ENCODE assay signal across 1 cellular context in genomic region chr3:150740733-150741496, GRCh38.
TF ChIP-seq lines count a peak whose summit lies in the region.

No MANE protein-coding gene starts in this region.

TF ChIP-seq in HepG2, 621 proteins besides CTCF, POLR2A, EP300 and RAD21 (continued from another document):
- TF ChIP-seq TRIM24 (CRISPR knock-in tag; IDR thresholded peaks at IDR 0.05): no peak
- TF ChIP-seq ZNF703 (CRISPR knock-in tag; IDR thresholded peaks at IDR 0.05; ENCODE audit: borderline replicate concordance): no peak
- no peak for TF ChIP-seq ZSCAN9 (CRISPR knock-in tag; IDR thresholded peaks at IDR 0.05; ENCODE audit: borderline replicate concordance)
- no peak for TF ChIP-seq ZNF224 (CRISPR knock-in tag; IDR thresholded peaks at IDR 0.05)
- peak; percentile 92 for TF ChIP-seq FOXO1 (CRISPR knock-in tag; IDR thresholded peaks at IDR 0.05)
- peak; percentile 53 for TF ChIP-seq PATZ1 (CRISPR knock-in tag; IDR thresholded peaks at IDR 0.05)
- TF ChIP-seq TOE1 (CRISPR knock-in tag; IDR thresholded peaks at IDR 0.05): no peak; the same call in 1 of the 2 replicates
- no peak for TF ChIP-seq ZSCAN25 (CRISPR knock-in tag; IDR thresholded peaks at IDR 0.05)
- TF ChIP-seq ARID2 (CRISPR knock-in tag; IDR thresholded peaks at IDR 0.05; ENCODE audit: borderline replicate concordance): peak; percentile 39; the same call in 1 of the 2 replicates
- peak; percentile 94 for TF ChIP-seq MED1 (CRISPR knock-in tag; IDR thresholded peaks at IDR 0.05)
- TF ChIP-seq MLX (CRISPR knock-in tag; IDR thresholded peaks at IDR 0.05): 0 out of 2 replicates have a peak, but pooled peaks have one; percentile 19
- peak; percentile 63; the same call in 1 of the 2 replicates for TF ChIP-seq ADNP (CRISPR knock-in tag; IDR thresholded peaks at IDR 0.05)
- TF ChIP-seq FOXP1 (IDR thresholded peaks at IDR 0.05): no peak
- peak; percentile 77 for TF ChIP-seq FOXP1 (CRISPR knock-in tag; IDR thresholded peaks at IDR 0.05)
- no peak for TF ChIP-seq DNMT1 (CRISPR knock-in tag; IDR thresholded peaks at IDR 0.05)
- no peak for TF ChIP-seq HDAC6 (IDR thresholded peaks at IDR 0.05; ENCODE audit: low read depth, low read length)
- no peak for TF ChIP-seq AHR (CRISPR knock-in tag; IDR thresholded peaks at IDR 0.05)
- TF ChIP-seq ZKSCAN8 (CRISPR knock-in tag; IDR thresholded peaks at IDR 0.05; ENCODE audit: borderline replicate concordance): peak; percentile 100
- TF ChIP-seq, protein P1, sequence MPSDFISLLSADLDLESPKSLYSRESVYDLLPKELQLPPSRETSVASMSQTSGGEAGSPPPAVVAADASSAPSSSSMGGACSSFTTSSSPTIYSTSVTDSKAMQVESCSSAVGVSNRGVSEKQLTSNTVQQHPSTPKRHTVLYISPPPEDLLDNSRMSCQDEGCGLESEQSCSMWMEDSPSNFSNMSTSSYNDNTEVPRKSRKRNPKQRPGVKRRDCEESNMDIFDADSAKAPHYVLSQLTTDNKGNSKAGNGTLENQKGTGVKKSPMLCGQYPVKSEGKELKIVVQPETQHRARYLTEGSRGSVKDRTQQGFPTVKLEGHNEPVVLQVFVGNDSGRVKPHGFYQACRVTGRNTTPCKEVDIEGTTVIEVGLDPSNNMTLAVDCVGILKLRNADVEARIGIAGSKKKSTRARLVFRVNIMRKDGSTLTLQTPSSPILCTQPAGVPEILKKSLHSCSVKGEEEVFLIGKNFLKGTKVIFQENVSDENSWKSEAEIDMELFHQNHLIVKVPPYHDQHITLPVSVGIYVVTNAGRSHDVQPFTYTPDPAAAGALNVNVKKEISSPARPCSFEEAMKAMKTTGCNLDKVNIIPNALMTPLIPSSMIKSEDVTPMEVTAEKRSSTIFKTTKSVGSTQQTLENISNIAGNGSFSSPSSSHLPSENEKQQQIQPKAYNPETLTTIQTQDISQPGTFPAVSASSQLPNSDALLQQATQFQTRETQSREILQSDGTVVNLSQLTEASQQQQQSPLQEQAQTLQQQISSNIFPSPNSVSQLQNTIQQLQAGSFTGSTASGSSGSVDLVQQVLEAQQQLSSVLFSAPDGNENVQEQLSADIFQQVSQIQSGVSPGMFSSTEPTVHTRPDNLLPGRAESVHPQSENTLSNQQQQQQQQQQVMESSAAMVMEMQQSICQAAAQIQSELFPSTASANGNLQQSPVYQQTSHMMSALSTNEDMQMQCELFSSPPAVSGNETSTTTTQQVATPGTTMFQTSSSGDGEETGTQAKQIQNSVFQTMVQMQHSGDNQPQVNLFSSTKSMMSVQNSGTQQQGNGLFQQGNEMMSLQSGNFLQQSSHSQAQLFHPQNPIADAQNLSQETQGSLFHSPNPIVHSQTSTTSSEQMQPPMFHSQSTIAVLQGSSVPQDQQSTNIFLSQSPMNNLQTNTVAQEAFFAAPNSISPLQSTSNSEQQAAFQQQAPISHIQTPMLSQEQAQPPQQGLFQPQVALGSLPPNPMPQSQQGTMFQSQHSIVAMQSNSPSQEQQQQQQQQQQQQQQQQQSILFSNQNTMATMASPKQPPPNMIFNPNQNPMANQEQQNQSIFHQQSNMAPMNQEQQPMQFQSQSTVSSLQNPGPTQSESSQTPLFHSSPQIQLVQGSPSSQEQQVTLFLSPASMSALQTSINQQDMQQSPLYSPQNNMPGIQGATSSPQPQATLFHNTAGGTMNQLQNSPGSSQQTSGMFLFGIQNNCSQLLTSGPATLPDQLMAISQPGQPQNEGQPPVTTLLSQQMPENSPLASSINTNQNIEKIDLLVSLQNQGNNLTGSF (CRISPR knock-in tag; IDR thresholded peaks at IDR 0.05): no peak
- TF ChIP-seq BRD4 (CRISPR knock-in tag; IDR thresholded peaks at IDR 0.05): no peak
- TF ChIP-seq KDM5A (IDR thresholded peaks at IDR 0.05; ENCODE audit: borderline replicate concordance, low read length): no peak
- no peak for TF ChIP-seq ZNF367 (CRISPR knock-in tag; IDR thresholded peaks at IDR 0.05; ENCODE audit: borderline replicate concordance)
- TF ChIP-seq ZNF501 (CRISPR knock-in tag; IDR thresholded peaks at IDR 0.05): no peak; the same call in 1 of the 2 replicates
- TF ChIP-seq BCLAF1 (IDR thresholded peaks at IDR 0.05): no peak
- TF ChIP-seq, protein P2, sequence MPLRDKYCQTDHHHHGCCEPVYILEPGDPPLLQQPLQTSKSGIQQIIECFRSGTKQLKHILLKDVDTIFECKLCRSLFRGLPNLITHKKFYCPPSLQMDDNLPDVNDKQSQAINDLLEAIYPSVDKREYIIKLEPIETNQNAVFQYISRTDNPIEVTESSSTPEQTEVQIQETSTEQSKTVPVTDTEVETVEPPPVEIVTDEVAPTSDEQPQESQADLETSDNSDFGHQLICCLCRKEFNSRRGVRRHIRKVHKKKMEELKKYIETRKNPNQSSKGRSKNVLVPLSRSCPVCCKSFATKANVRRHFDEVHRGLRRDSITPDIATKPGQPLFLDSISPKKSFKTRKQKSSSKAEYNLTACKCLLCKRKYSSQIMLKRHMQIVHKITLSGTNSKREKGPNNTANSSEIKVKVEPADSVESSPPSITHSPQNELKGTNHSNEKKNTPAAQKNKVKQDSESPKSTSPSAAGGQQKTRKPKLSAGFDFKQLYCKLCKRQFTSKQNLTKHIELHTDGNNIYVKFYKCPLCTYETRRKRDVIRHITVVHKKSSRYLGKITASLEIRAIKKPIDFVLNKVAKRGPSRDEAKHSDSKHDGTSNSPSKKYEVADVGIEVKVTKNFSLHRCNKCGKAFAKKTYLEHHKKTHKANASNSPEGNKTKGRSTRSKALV (CRISPR knock-in tag; IDR thresholded peaks at IDR 0.05): no peak
- no peak for TF ChIP-seq GABPB1 (CRISPR knock-in tag; IDR thresholded peaks at IDR 0.05)
- no peak for TF ChIP-seq ZNF577 (CRISPR knock-in tag; IDR thresholded peaks at IDR 0.05; ENCODE audit: borderline replicate concordance, low read depth)
